ENCODE assay signal across 1 cellular context in genomic region chr3:179464296-179465092, GRCh38.
TF ChIP-seq lines count a peak whose summit lies in the region.

No MANE protein-coding gene starts in this region.

TF ChIP-seq in SK-N-SH, 30 proteins besides CTCF, POLR2A, EP300 and RAD21 (continued from another document):
- TF ChIP-seq TEAD4 (IDR thresholded peaks at IDR 0.05; ENCODE audit: borderline replicate concordance, insufficient read depth) (no peak), FOXM1 (IDR thresholded peaks at IDR 0.05; ENCODE audit: low read depth) (no peak), TCF12 (IDR thresholded peaks at IDR 0.05) (no peak)
